Comparison of ENCODE assay signal across 8 cellular contexts in genomic region chr13:32001392-32001768, GRCh38. TPM values are rescaled to one million over a fixed set of nuclear protein-coding genes. Genes with fewer than 3 reads are reported as not detected.
A peak's percentile ranks its signal among the peaks of the same experiment; 100 is the strongest.
DNase-seq lines count a peak whose midpoint lies in the region; ATAC-seq, FAIRE-seq and TF ChIP-seq lines count a peak whose summit lies in the region.

No MANE protein-coding gene starts in this region.

- TF ChIP-seq CTCF in brain (conservative IDR thresholded peaks at IDR 0.05) = peak; percentile 26 to 31

- no peak overlapping the region for H3K4me3 Mint-ChIP-seq in brain

- peaks cover 7% of the 10 kb centered on the region for H3K36me3 Mint-ChIP-seq in brain

- no peak overlapping the region for H3K27ac Mint-ChIP-seq in brain

- no peaks in the 10 kb centered on the region for H3K27me3 Mint-ChIP-seq in brain

- H3K9me3 Mint-ChIP-seq in brain = peaks cover 0 to 10% (median 4%) of the 10 kb centered on the region in 5 experiments

- no peak for TF ChIP-seq POLR2A in GM12891 (IDR thresholded peaks at IDR 0.05; ENCODE audit: low read depth, low read length)

- peak; percentile 82 for ATAC-seq in HG02588 (IDR thresholded peaks at IDR 0.05; ENCODE audit: unreplicated experiment)

- peak; percentile 82 for FAIRE-seq in GM12891 (lab: Jason Lieb, UNC)

- H3K4me1 Mint-ChIP-seq in brain = no peaks in the 10 kb centered on the region

- DNase-seq in AG08396 (ENCODE audit: low spot score) = peak; percentile 76
- DNase-seq in GM12891 (ENCODE audit: insufficient read length, low spot score) = peak; percentile 54
- DNase-seq in NCI-H146 (lab: John Stamatoyannopoulos, UW) = peak; percentile 58
- peak; percentile 59 for DNase-seq in kidney tubule cell (ENCODE audit: low spot score)
- DNase-seq in nucleus accumbens (lab: John Stamatoyannopoulos, UW) = no peak
- DNase-seq in middle frontal gyrus (ENCODE audit: extremely low spot score, low spot score) = no peak

TF ChIP-seq in GM12891, 5 proteins besides CTCF, POLR2A, EP300 and RAD21:
- no peak for TF ChIP-seq PAX5 (IDR thresholded peaks at IDR 0.05; ENCODE audit: insufficient read depth, low read length, severe bottlenecking)
- TF ChIP-seq POLR2AphosphoS5 (IDR thresholded peaks at IDR 0.05; ENCODE audit: low read depth, low read length) = no peak
- no peak for TF ChIP-seq TAF1 (IDR thresholded peaks at IDR 0.05; ENCODE audit: low read depth, low read length)
- no peak for TF ChIP-seq SPI1 (IDR thresholded peaks at IDR 0.05; ENCODE audit: low read depth, low read length)
- TF ChIP-seq POU2F2 (IDR thresholded peaks at IDR 0.05; ENCODE audit: low read depth, low read length) = no peak

RNA-seq across cellular contexts. Expression of gene FRY, which starts 30.2 kb away (rescaled TPM):
- polyA plus RNA-seq in GM12891 (2012; ENCODE audit: low read depth, missing spikeins) = 3.0 TPM
- polyA plus RNA-seq in brain (ENCODE audit: insufficient read depth, low read depth, low replicate concordance) = 19.4 TPM

Comparison
In these comparisons a context has a peak if more than half of its experiments do, and no peak if none do; other contexts are left out.
1. DNase-seq: peak in AG08396 (single experiment), GM12891 (single experiment), NCI-H146 (single experiment) and kidney tubule cell (single experiment); none in nucleus accumbens (0 of 56) and middle frontal gyrus (single experiment).